In genomic region chr20:34240698-34241615, GRCh38 we compare ENCODE assay signal across 15 cellular contexts. TPM values are rescaled to one million over a fixed set of nuclear protein-coding genes. Genes with fewer than 3 reads are reported as not detected.
DNase-seq lines count a peak whose midpoint lies in the region; TF ChIP-seq lines count a peak whose summit lies in the region.
"Had no signal": no experiment of that assay in that cellular context is flagged by ENCODE, and none has a peak within 500 bp of the region (broad histone marks: within the 10 kb centered on the region; RNA-seq: fewer than 3 reads in every experiment).

TSS of gene ASIP (plus strand) at chr20:34241423. CDS start at chr20:34260375, 18,952 bp downstream.

- no peak for TF ChIP-seq CTCF in AG10803 (conservative IDR thresholded peaks at IDR 0.05; ENCODE audit: low read length)
- no peak for TF ChIP-seq CTCF in fibroblast of the aortic adventitia (IDR thresholded peaks at IDR 0.05; ENCODE audit: insufficient read depth, low read length)

- H3K4me3 ChIP-seq in AG10803 (ENCODE audit: low read length) (no peak within 1 kb of the TSS), fibroblast of the aortic adventitia (ENCODE audit: low read depth, low read length) (no peak within 1 kb of the TSS)
- H3K4me3 ChIP-seq: suprapubic skin had no signal

- DNase-seq in NOMO-1 treated with DMSO at 0.1 percent for 48 hours (lab: John Stamatoyannopoulos, UW; ENCODE audit: unreplicated experiment) = peak; percentile 2
- no peak for DNase-seq in NOMO-1 treated with dmso at 0.1 percent for 144 hours (lab: John Stamatoyannopoulos, UW; ENCODE audit: unreplicated experiment)
- peak; percentile 40 for DNase-seq in AG10803 (ENCODE audit: low read depth)
- peak; percentile 87 for DNase-seq in NAMALWA (ENCODE audit: low spot score)
- peak; percentile 44 for DNase-seq in fibroblast of the aortic adventitia (ENCODE audit: low read depth)
- no peak for DNase-seq in central memory CD4-positive, alpha-beta T cell
- DNase-seq in stimulated activated CD4-positive, alpha-beta T cell treated with anti-CD3 and anti-CD28 coated beads, Interleukin-1b, Interleukin-23, amount 100 ng/mL, for 48 hours = no peak
- DNase-seq in effector CD4-positive, alpha-beta T cell = no peak
- DNase-seq: cortex of kidney, hypothalamus, left colon, NCI-H2227 treated with DMSO at 0.1 percent for 48 hours had no signal

RNA-seq across cellular contexts. Expression of gene ASIP, which starts in this region (rescaled TPM):
- not detected in 2 replicates for total RNA-seq in fibroblast of the aortic adventitia (ENCODE audit: low replicate concordance)
- total RNA-seq: esophagus mucosa, left colon, progenitor cell of endocrine pancreas, suprapubic skin had no signal

Comparison
In these comparisons a context has a peak if more than half of its experiments do, and no peak if none do; other contexts are left out.
1. DNase-seq: peak in NOMO-1 treated with DMSO at 0.1 percent for 48 hours (single experiment), AG10803 (single experiment) and NAMALWA (single experiment); none in NOMO-1 treated with dmso at 0.1 percent for 144 hours (single experiment), central memory CD4-positive, alpha-beta T cell (single experiment), stimulated activated CD4-positive, alpha-beta T cell treated with anti-CD3 and anti-CD28 coated beads, Interleukin-1b, Interleukin-23, amount 100 ng/mL, for 48 hours (single experiment) and effector CD4-positive, alpha-beta T cell (single experiment).
2. Peak in DNase-seq in fibroblast of the aortic adventitia; RNA of the gene not detected or under 1 TPM.